Comparison of ENCODE assay signal across 10 cellular contexts in the genomic region with DNA sequence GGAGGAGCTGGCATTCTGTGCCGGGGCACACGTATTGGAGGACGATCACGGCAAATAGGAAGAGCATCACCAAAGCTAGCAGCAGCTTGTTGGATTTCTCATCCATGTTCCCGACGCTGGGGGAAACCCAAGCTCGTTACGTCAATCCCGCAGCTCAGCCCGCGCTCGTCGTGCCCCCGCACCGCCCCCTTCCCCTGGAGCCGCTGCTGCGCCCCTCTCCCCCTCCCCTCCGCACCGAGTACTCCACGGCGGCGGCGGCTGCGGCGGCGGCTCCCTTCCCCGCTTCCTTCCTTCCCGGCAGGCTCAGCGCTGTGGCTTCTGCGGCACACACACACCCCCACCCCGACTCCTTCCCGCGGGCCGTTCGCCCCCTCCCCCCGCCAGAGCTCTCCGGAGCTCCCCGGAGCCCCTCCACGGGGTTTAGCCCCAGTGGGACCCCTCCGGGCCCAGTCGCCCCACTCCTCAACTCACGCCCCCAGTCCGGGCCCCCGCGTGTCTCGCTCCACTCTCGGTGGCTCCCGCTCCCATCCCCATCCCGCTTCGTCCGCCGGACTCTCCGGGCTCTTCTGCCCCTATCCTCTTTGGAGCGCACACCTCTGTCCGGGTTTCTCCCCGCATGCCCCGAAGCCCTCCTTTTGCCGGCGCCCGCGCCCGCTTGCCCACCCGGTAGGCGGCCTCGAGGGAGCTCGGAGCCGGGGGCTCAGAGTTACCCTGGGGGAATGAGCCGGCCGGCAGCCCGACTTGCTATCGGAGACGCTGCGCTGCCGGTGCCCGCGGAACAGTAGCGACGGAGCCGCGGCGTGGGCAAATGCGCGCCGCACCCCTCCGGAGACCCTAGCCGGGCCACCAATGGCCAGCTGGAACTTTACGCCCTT. TPM values are rescaled to one million over a fixed set of nuclear protein-coding genes. Genes with fewer than 3 reads are reported as not detected.
DNase-seq lines count a peak whose midpoint lies in the region; ATAC-seq, FAIRE-seq and TF ChIP-seq lines count a peak whose summit lies in the region.
"Had no signal": no experiment of that assay in that cellular context is flagged by ENCODE, and none has a peak within 500 bp of the region (broad histone marks: within the 10 kb centered on the region; RNA-seq: fewer than 3 reads in every experiment).

No MANE protein-coding gene starts in this region.

- POLR2A ChIA-PET in A549 (lab: Yijun Ruan, JAX), result no interaction called here

- H3K4me3 Mint-ChIP-seq in mesothelial cell of epicardium, result peak overlapping the region; percentile 80

- TF ChIP-seq RAD21 in A549 (conservative IDR thresholded peaks at IDR 0.05 in 1 of 2, IDR thresholded peaks at IDR 0.05 in 1 of 2), result no peak

- TF ChIP-seq POLR2A in A549 (IDR thresholded peaks at IDR 0.05; ENCODE audit: low read length), result no peak

- H3K4me2 ChIP-seq in A549, result peak overlapping the region; percentile 81

- H3K27ac ChIP-seq in A549, result no peak overlapping the region
- H3K27ac ChIP-seq in caudate nucleus (ENCODE audit: low read depth, low read length), result no peak overlapping the region
- H3K27ac ChIP-seq: SJSA1 had no signal

- peaks cover 55% of the 10 kb centered on the region for H3K4me1 Mint-ChIP-seq in mesothelial cell of epicardium

- H3K27me3 Mint-ChIP-seq in mesothelial cell of epicardium (ENCODE audit: low read depth), result peaks cover 51% of the 10 kb centered on the region

- ATAC-seq in A549 (peak; percentile 19 to 56; a peak in 3 of 6 replicates), HG02884 (IDR thresholded peaks at IDR 0.05; ENCODE audit: unreplicated experiment) (no peak), HG02938 (IDR thresholded peaks at IDR 0.05; ENCODE audit: unreplicated experiment) (no peak)

- CTCF ChIA-PET in A549 (lab: Yijun Ruan, JAX), result interaction anchor here (1.2 kb wide), 1 partner anchor 217 kb away, joined by 3 read pairs; no protein-coding TSS in a partner anchor

- 0% methylated on average over 1 of the region's 87 CpGs for WGBS in A549 (ENCODE audit: missing lambda C conversion rate)

- peak overlapping the region; percentile 40 for H3K4me3 ChIP-seq in A549
- H3K4me3 ChIP-seq: SJSA1 had no signal

- peak overlapping the region; percentile 36 for H3K27ac Mint-ChIP-seq in mesothelial cell of epicardium

- H3K9me3 Mint-ChIP-seq in mesothelial cell of epicardium, result no peaks in the 10 kb centered on the region

- no peak for TF ChIP-seq EP300 in A549 (IDR thresholded peaks at IDR 0.05)

- H3K4me1 ChIP-seq in A549, result peaks cover 7% of the 10 kb centered on the region; the same call in 1 of the 3 replicates

- no peak for FAIRE-seq in A549 (lab: Jason Lieb, UNC)
- FAIRE-seq: islet of Langerhans had no signal

- no peaks in the 10 kb centered on the region for H3K9me3 ChIP-seq in A549
- H3K9me3 ChIP-seq: SJSA1 had no signal

- peak in 1 of 2 experiments; percentile 6 for DNase-seq in A549 (ENCODE audit: low read depth in 1 of 2, low spot score in 1 of 2)
- DNase-seq in HuH-7 (ENCODE audit: low spot score), result peak; percentile 52
- peak in 45 of 61 donors; percentile 1 to 70 (median 31) for DNase-seq in caudate nucleus (lab: John Stamatoyannopoulos, UW)
- DNase-seq in mesothelial cell of epicardium (ENCODE audit: low spot score in 2 of 2, unreplicated experiment in 2 of 2), result peak; percentile 50 to 72
- DNase-seq in T-helper 9 cell, result no peak
- no peak for DNase-seq in effector CD8-positive, alpha-beta T cell (lab: John Stamatoyannopoulos, UW)

- no peaks in the 10 kb centered on the region for H3K36me3 Mint-ChIP-seq in mesothelial cell of epicardium

- TF ChIP-seq CTCF in A549 (IDR thresholded peaks at IDR 0.05) (no peak), mesothelial cell of epicardium (IDR thresholded peaks at IDR 0.05; ENCODE audit: unreplicated experiment) (no peak)

TF ChIP-seq in A549, 52 proteins besides CTCF, POLR2A, EP300 and RAD21:
- TF ChIP-seq TFCP2L1 (CRISPR knock-in tag; IDR thresholded peaks at IDR 0.05) (no peak), CBX8 (IDR thresholded peaks at IDR 0.05) (no peak), ZFP36 (IDR thresholded peaks at IDR 0.05; ENCODE audit: borderline replicate concordance, partially characterized antibody) (no peak), CHD4 (IDR thresholded peaks at IDR 0.05; ENCODE audit: borderline replicate concordance) (no peak), JUN (IDR thresholded peaks at IDR 0.05) (no peak), SMC3 (IDR thresholded peaks at IDR 0.05) (no peak), RCOR1 (IDR thresholded peaks at IDR 0.05; ENCODE audit: low read depth, low read length) (no peak), JUNB (IDR thresholded peaks at IDR 0.05) (no peak), BHLHE40 (IDR thresholded peaks at IDR 0.05; ENCODE audit: low read depth, low read length) (no peak), ESRRA (IDR thresholded peaks at IDR 0.05; ENCODE audit: borderline replicate concordance, low read length) (no peak), CHD2 (IDR thresholded peaks at IDR 0.05; ENCODE audit: low read length, partially characterized antibody) (no peak), ZSCAN20 (CRISPR knock-in tag; IDR thresholded peaks at IDR 0.05) (no peak), EHMT2 (IDR thresholded peaks at IDR 0.05; ENCODE audit: low read depth) (no peak), ZNF302 (CRISPR knock-in tag; IDR thresholded peaks at IDR 0.05) (no peak), NR3C1 (IDR thresholded peaks at IDR 0.05) (no peak), KDM1A (IDR thresholded peaks at IDR 0.05; ENCODE audit: low read depth) (no peak), HEYL (CRISPR knock-in tag; IDR thresholded peaks at IDR 0.05) (no peak)
- TF ChIP-seq, protein P1, sequence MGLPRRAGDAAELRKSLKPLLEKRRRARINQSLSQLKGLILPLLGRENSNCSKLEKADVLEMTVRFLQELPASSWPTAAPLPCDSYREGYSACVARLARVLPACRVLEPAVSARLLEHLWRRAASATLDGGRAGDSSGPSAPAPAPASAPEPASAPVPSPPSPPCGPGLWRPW (IDR thresholded peaks at IDR 0.05), result no peak
- TF ChIP-seq, protein P2, sequence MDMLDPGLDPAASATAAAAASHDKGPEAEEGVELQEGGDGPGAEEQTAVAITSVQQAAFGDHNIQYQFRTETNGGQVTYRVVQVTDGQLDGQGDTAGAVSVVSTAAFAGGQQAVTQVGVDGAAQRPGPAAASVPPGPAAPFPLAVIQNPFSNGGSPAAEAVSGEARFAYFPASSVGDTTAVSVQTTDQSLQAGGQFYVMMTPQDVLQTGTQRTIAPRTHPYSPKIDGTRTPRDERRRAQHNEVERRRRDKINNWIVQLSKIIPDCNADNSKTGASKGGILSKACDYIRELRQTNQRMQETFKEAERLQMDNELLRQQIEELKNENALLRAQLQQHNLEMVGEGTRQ (IDR thresholded peaks at IDR 0.05), result no peak
- TF ChIP-seq, protein P3, sequence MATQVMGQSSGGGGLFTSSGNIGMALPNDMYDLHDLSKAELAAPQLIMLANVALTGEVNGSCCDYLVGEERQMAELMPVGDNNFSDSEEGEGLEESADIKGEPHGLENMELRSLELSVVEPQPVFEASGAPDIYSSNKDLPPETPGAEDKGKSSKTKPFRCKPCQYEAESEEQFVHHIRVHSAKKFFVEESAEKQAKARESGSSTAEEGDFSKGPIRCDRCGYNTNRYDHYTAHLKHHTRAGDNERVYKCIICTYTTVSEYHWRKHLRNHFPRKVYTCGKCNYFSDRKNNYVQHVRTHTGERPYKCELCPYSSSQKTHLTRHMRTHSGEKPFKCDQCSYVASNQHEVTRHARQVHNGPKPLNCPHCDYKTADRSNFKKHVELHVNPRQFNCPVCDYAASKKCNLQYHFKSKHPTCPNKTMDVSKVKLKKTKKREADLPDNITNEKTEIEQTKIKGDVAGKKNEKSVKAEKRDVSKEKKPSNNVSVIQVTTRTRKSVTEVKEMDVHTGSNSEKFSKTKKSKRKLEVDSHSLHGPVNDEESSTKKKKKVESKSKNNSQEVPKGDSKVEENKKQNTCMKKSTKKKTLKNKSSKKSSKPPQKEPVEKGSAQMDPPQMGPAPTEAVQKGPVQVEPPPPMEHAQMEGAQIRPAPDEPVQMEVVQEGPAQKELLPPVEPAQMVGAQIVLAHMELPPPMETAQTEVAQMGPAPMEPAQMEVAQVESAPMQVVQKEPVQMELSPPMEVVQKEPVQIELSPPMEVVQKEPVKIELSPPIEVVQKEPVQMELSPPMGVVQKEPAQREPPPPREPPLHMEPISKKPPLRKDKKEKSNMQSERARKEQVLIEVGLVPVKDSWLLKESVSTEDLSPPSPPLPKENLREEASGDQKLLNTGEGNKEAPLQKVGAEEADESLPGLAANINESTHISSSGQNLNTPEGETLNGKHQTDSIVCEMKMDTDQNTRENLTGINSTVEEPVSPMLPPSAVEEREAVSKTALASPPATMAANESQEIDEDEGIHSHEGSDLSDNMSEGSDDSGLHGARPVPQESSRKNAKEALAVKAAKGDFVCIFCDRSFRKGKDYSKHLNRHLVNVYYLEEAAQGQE (IDR thresholded peaks at IDR 0.05), result no peak
TF ChIP-seq in A549: peak in this region for 0.

RNA-seq across cellular contexts. Expression of a gene that starts 1.0 kb away (rescaled TPM):
- polyA plus RNA-seq in A549 (2011; rRNA removed) (0.04 and 0.05 TPM in 2 replicates), A549 (2017; fragmentation: RNase III; extraction: RNeasy Plus Mini Kit Qiagen cat#74134 plus additional on column Dnase treatment) (0.01 TPM in 2 of 3 replicates, not detected in the other)
- polyA plus RNA-seq in A549 (2012; cell fraction: cytosol; rRNA removed), result 0.03 and 0.05 TPM in 2 replicates
- polyA plus RNA-seq in A549 (2012; cell fraction: nucleus; rRNA removed), result 0.05 and 0.06 TPM in 2 replicates
- polyA minus RNA-seq in A549 (2011; rRNA and poly(A)+ RNA removed), result 0.45 TPM in 1 of 2 replicates, not detected in the other
- 20.2 to 23.1 TPM (median 22.9 TPM) in 3 replicates for total RNA-seq in mesothelial cell of epicardium
- total RNA-seq: SJSA1 had no signal

Comparison
In these comparisons a context has a peak if more than half of its experiments do, and no peak if none do; other contexts are left out.
1. ATAC-seq: peak in A549 (2 of 2); none in HG02884 (single experiment) and HG02938 (single experiment).
2. DNase-seq: peak in HuH-7 (single experiment), caudate nucleus (45 of 61) and mesothelial cell of epicardium (2 of 2); none in T-helper 9 cell (single experiment) and effector CD8-positive, alpha-beta T cell (single experiment).